In genomic region chr15:44532689-44533088, GRCh38 we compare ENCODE assay signal across 1 cellular context.
TF ChIP-seq lines count a peak whose summit lies in the region.

No MANE protein-coding gene starts in this region.

TF ChIP-seq in GM12878, 131 proteins besides CTCF, POLR2A, EP300 and RAD21 (continued from another document):
- TF ChIP-seq PKNOX1 (IDR thresholded peaks at IDR 0.05), result no peak
- peak; percentile 45; the same call in 1 of the 2 replicates for TF ChIP-seq SMARCA5 (IDR thresholded peaks at IDR 0.05)
- TF ChIP-seq ZBTB4 (CRISPR knock-in tag; IDR thresholded peaks at IDR 0.05), result no peak
- TF ChIP-seq DPF2 (IDR thresholded peaks at IDR 0.05), result no peak
TF ChIP-seq in GM12878: peak in this region for 1.
